8 cellular contexts compared by ENCODE assay signal in the genomic region with DNA sequence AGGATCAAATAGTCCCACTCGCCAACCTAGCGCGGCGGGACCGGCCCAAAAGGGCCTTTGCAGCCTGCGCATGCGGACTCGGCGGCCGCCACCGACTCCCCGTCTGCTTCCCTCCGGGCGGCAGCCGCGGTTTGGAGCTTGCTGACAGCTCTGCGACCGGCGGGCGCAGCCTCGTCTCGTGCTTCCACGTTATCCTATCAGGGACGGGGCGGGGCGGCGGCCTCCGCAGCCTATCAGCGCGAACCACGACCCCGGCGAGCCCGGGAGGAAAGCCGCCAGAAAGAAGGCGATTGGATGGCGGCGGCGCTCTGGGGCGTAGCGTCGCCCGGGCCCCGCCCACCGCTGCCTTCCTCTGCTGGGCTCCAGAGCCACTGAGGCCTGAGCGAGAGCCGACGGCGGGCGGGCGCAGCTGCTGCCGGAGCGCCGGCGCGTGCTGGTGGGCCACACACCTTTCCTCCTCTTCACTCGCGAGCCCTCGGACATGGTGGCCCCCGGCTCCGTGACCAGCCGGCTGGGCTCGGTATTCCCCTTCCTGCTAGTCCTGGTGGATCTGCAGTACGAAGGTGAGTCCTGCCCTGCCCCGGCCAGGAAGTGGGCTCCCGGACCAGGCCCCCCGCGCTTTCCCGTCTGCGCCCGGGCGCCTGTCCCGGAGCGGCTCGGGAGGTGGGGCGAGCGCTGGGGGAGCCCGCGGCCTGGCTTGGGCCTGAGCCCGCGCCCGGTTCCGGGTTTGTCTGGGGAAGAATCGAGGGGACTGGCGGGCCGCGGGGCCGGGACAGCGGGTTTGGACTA. TPM values are rescaled to one million over a fixed set of nuclear protein-coding genes. Genes with fewer than 3 reads are reported as not detected.
DNase-seq lines count a peak whose midpoint lies in the region; ATAC-seq and TF ChIP-seq lines count a peak whose summit lies in the region.

A gene with protein sequence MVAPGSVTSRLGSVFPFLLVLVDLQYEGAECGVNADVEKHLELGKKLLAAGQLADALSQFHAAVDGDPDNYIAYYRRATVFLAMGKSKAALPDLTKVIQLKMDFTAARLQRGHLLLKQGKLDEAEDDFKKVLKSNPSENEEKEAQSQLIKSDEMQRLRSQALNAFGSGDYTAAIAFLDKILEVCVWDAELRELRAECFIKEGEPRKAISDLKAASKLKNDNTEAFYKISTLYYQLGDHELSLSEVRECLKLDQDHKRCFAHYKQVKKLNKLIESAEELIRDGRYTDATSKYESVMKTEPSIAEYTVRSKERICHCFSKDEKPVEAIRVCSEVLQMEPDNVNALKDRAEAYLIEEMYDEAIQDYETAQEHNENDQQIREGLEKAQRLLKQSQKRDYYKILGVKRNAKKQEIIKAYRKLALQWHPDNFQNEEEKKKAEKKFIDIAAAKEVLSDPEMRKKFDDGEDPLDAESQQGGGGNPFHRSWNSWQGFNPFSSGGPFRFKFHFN (plus strand): TSS at position 365 of the 789 bp plus-strand sequence. CDS start 117 bp downstream, at position 482.

- peaks cover 11% of the 10 kb centered on the region for H3K9me3 Mint-ChIP-seq in activated naive CD8-positive, alpha-beta T cell (ENCODE audit: low read depth)

- H3K27ac ChIP-seq in testis = peak within 1 kb of the TSS; percentile 95 to 97

- peak; percentile 96 for DNase-seq in GM10248 (ENCODE audit: extremely low spot score)
- peak; percentile 87 for DNase-seq in NCI-H1105 (lab: John Stamatoyannopoulos, UW)
- DNase-seq in SKM-1 treated with dmso at 0.1 percent for 144 hours (lab: John Stamatoyannopoulos, UW; ENCODE audit: unreplicated experiment) = peak; percentile 97
- peak; percentile 55 for DNase-seq in glomerular endothelial cell (ENCODE audit: extremely low read depth, low read depth, low spot score)
- DNase-seq in omental fat pad (ENCODE audit: low spot score) = peak; percentile 86
- DNase-seq in testis = peak; percentile 99

- H3K4me1 Mint-ChIP-seq in activated naive CD8-positive, alpha-beta T cell (ENCODE audit: low read depth) = peaks cover 63% of the 10 kb centered on the region

- H3K9me3 ChIP-seq in testis = no peaks in the 10 kb centered on the region

- POLR2A ChIA-PET in GM10248 (lab: Yijun Ruan, JAX) = interaction anchor here (0.5 to 1.3 kb wide), 5 partner anchors 8 to 1779 kb away, joined by 3 to 5 read pairs (median 3); no protein-coding TSS in a partner anchor

- TF ChIP-seq CTCF in GM10248 (IDR thresholded peaks at IDR 0.05; ENCODE audit: control extremely low read depth, extremely low read depth, low read depth, missing control alignments) (no peak), omental fat pad (IDR thresholded peaks at IDR 0.05) (no peak), testis (IDR thresholded peaks at IDR 0.05) (no peak)

- no peaks in the 10 kb centered on the region for H3K27me3 Mint-ChIP-seq in activated naive CD8-positive, alpha-beta T cell

- H3K27ac Mint-ChIP-seq in activated naive CD8-positive, alpha-beta T cell = peak within 1 kb of the TSS; percentile 91

- H3K36me3 ChIP-seq in testis (ENCODE audit: low read depth, missing control alignments) = no peaks in the 10 kb centered on the region

- peaks cover 9% of the 10 kb centered on the region for H3K4me1 ChIP-seq in testis

- TF ChIP-seq POLR2A in testis (IDR thresholded peaks at IDR 0.05) = peak; percentile 91

- CTCF ChIA-PET in GM10248 (lab: Yijun Ruan, JAX) = interaction anchor here (1.0 kb wide), 1 partner anchor 26 kb away, joined by 4 read pairs; no protein-coding TSS in a partner anchor

- H3K36me3 Mint-ChIP-seq in activated naive CD8-positive, alpha-beta T cell = peaks cover 19% of the 10 kb centered on the region

- intact Hi-C loops in testis (cut with DNase I; ENCODE audit: low total_unique reads) = no loop called here

- WGBS in testis, 2 donors = 1% methylated on average over 65 of the region's 89 CpGs; no CpG with 5 or more reads in 1 of the 2 donors

- no peaks in the 10 kb centered on the region for H3K27me3 ChIP-seq in testis

- peak; percentile 93 for ATAC-seq in HG02623 (IDR thresholded peaks at IDR 0.05; ENCODE audit: unreplicated experiment)
- ATAC-seq in omental fat pad (ENCODE audit: low FRiP score) = peak; percentile 99

- H3K4me3 ChIP-seq in testis = peak within 1 kb of the TSS; percentile 92 to 95

- peak within 1 kb of the TSS; percentile 94 for H3K4me3 Mint-ChIP-seq in activated naive CD8-positive, alpha-beta T cell

RNA-seq across cellular contexts. Expression of the gene that starts here (rescaled TPM):
- total RNA-seq in glomerular endothelial cell (43.0 and 52.6 TPM in 2 replicates), omental fat pad (10 to 100 TPM; 48.1 to 54.4 (median 52.3) TPM), testis (10 to 100 TPM; 26.0 to 39.4 TPM)
- polyA plus RNA-seq in testis (ENCODE audit: insufficient read depth, low read depth, low replicate concordance) = 18.2 TPM

Comparison
In these comparisons a context has a peak if more than half of its experiments do, and no peak if none do; other contexts are left out.
1. Peak in every context shown above with its lines: DNase-seq, ATAC-seq, H3K4me3 ChIP-seq and H3K27ac ChIP-seq.